8 cellular contexts compared by ENCODE assay signal in genomic region chr14:54509546-54510501, GRCh38. TPM values are rescaled to one million over a fixed set of nuclear protein-coding genes. Genes with fewer than 3 reads are reported as not detected.
DNase-seq lines count a peak whose midpoint lies in the region; ATAC-seq and TF ChIP-seq lines count a peak whose summit lies in the region.

A gene with protein sequence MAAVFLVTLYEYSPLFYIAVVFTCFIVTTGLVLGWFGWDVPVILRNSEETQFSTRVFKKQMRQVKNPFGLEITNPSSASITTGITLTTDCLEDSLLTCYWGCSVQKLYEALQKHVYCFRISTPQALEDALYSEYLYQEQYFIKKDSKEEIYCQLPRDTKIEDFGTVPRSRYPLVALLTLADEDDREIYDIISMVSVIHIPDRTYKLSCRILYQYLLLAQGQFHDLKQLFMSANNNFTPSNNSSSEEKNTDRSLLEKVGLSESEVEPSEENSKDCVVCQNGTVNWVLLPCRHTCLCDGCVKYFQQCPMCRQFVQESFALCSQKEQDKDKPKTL (plus strand): TSS chr14:54509906. CDS start chr14:54509960, 54 bp downstream.

- peak within 1 kb of the TSS; percentile 88 for H2AFZ ChIP-seq in OCI-LY3 (ENCODE audit: low read depth, low read length)

- peaks cover 10% of the 10 kb centered on the region for H3K4me1 ChIP-seq in OCI-LY3 (ENCODE audit: low read length)

- no peaks in the 10 kb centered on the region for H3K27me3 ChIP-seq in OCI-LY3 (ENCODE audit: low read depth, low read length)

- peak; percentile 89 for DNase-seq in DMS114 treated with DMSO at 0.1 percent for 48 hours (lab: John Stamatoyannopoulos, UW; ENCODE audit: unreplicated experiment)
- DNase-seq in HuH-7.5 (ENCODE audit: low spot score) = peak; percentile 84
- peak; percentile 99 for DNase-seq in activated CD8-positive, alpha-beta memory T cell treated with anti-CD3 and anti-CD28 coated beads, Interleukin-2, amount 50 U/mL, for 48 hours
- peak; percentile 99 for DNase-seq in endothelial cell (ENCODE audit: low spot score)
- peak; percentile 97 for DNase-seq in middle frontal gyrus (ENCODE audit: extremely low spot score, low spot score)
- peak; percentile 97 to 98 for DNase-seq in stimulated activated CD8-positive, alpha-beta memory T cell treated with anti-CD3 and anti-CD28 coated beads, Interleukin-2, amount 100 ng/mL, for 48 hours (ENCODE audit: low read depth in 2 of 2)

- peak within 1 kb of the TSS; percentile 89 for H3K4me3 ChIP-seq in OCI-LY3 (ENCODE audit: low read length)

- TF ChIP-seq CTCF in OCI-LY3 (IDR thresholded peaks at IDR 0.05; ENCODE audit: low read depth, low read length) (peak; percentile 36; the same call in 1 of the 2 replicates), endothelial cell (IDR thresholded peaks at IDR 0.05; ENCODE audit: unreplicated experiment) (peak; percentile 93)

- no peaks in the 10 kb centered on the region for H3K9me3 Mint-ChIP-seq in endothelial cell (ENCODE audit: unreplicated experiment)

- H3K27me3 Mint-ChIP-seq in endothelial cell (ENCODE audit: unreplicated experiment) = peaks cover 2% of the 10 kb centered on the region

- H3K36me3 Mint-ChIP-seq in endothelial cell (ENCODE audit: low read depth, unreplicated experiment) = peaks cover 7% of the 10 kb centered on the region

- peaks cover 4% of the 10 kb centered on the region for H3K36me3 ChIP-seq in OCI-LY3 (replicated peaks; ENCODE audit: low read depth, low read length)

- no peak within 1 kb of the TSS for H3K27ac ChIP-seq in OCI-LY3 (ENCODE audit: low read length)

- peak; percentile 92 for ATAC-seq in GM21526 (IDR thresholded peaks at IDR 0.05; ENCODE audit: low FRiP score, unreplicated experiment)

- H3K9ac ChIP-seq in OCI-LY3 (ENCODE audit: low read length) = peak within 1 kb of the TSS; percentile 79

- no peaks in the 10 kb centered on the region for H4K20me1 ChIP-seq in OCI-LY3 (ENCODE audit: insufficient read depth, low read length)

- peak within 1 kb of the TSS; percentile 98 for H3K4me3 Mint-ChIP-seq in endothelial cell (ENCODE audit: unreplicated experiment)

- peaks cover 19% of the 10 kb centered on the region for H3K79me2 ChIP-seq in OCI-LY3 (ENCODE audit: low read length)

- no peaks in the 10 kb centered on the region for H3K9me3 ChIP-seq in OCI-LY3 (ENCODE audit: insufficient read depth, low read length)

- peak within 1 kb of the TSS; percentile 81 for H3K27ac Mint-ChIP-seq in endothelial cell (ENCODE audit: unreplicated experiment)

- peaks cover 32% of the 10 kb centered on the region for H3K4me1 Mint-ChIP-seq in endothelial cell (ENCODE audit: unreplicated experiment)

- H3K4me2 ChIP-seq in OCI-LY3 (ENCODE audit: low read length) = peak within 1 kb of the TSS; percentile 91

RNA-seq across cellular contexts. Expression of the gene that starts here (rescaled TPM):
- total RNA-seq in endothelial cell (ENCODE audit: unreplicated experiment) = 31.1 TPM
